In the genomic region with DNA sequence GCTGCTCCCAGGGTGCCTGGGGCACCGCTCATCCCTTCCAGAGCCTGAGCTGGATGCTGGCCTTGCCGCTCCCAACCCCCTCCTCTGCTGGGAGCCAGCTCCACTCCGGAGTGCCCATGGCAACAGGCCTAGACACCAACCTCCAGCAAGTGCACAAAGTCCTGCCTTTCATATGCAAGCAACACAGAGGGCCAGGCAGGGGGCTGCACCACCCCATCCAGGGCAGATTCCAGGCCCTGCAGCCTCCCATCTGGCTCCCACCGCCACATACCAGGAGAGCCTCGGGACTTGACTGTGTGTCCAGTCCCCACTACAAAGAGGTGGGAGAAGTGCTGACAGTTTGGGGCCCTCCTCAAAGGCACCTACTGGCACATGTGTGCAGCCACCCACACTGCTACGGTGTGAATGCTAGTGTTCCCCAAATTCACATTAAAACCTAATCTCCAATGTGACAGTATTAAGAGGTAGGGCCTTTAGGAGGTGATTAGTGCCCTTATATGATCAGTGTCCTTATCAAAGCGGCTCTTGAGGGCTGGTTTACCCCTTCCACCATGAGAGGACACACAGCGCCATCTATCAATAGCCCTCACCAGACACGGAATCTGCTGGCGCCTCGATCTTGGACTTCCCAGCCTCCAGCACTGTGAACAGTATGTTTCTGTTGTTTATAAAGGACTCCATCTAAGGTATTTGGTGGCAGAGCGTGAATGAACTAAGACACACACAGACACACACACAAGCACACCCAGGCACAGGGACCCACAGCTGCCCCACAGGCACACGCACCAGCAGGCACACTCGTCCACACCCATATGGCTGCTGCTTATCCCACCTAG, we compare ENCODE assay signal across 1 cellular context.
TF ChIP-seq lines count a peak whose summit lies in the region.

No MANE protein-coding gene starts in this region.

TF ChIP-seq in HepG2, 621 proteins besides CTCF, POLR2A, EP300 and RAD21 (continues in another document):
- TF ChIP-seq DBP (CRISPR knock-in tag; IDR thresholded peaks at IDR 0.05; ENCODE audit: not compliant biosample characterization) (no peak), BHLHE40 (IDR thresholded peaks at IDR 0.05; ENCODE audit: low read length) (no peak), POLR2AphosphoS2 (IDR thresholded peaks at IDR 0.05; ENCODE audit: low read depth, low read length) (no peak), SOX6 (IDR thresholded peaks at IDR 0.05) (no peak), SOX6 (CRISPR knock-in tag; IDR thresholded peaks at IDR 0.05) (no peak), HDAC1 (CRISPR knock-in tag; IDR thresholded peaks at IDR 0.05) (peak; percentile 49; the same call in 1 of the 2 replicates), TARDBP (CRISPR knock-in tag; IDR thresholded peaks at IDR 0.05) (no peak), FOXK1 (CRISPR knock-in tag; IDR thresholded peaks at IDR 0.05; ENCODE audit: borderline replicate concordance, low read depth) (no peak), GATAD1 (CRISPR knock-in tag; IDR thresholded peaks at IDR 0.05) (no peak), BRF2 (CRISPR knock-in tag; IDR thresholded peaks at IDR 0.05) (no peak), ATRX (CRISPR knock-in tag; IDR thresholded peaks at IDR 0.05; ENCODE audit: borderline replicate concordance) (no peak), ZNF484 (CRISPR knock-in tag; IDR thresholded peaks at IDR 0.05; ENCODE audit: borderline replicate concordance, low read depth) (no peak), SIX4 (CRISPR knock-in tag; IDR thresholded peaks at IDR 0.05) (no peak), ARNT2 (CRISPR knock-in tag; IDR thresholded peaks at IDR 0.05; ENCODE audit: low read depth) (no peak), ZBTB26 (CRISPR knock-in tag; IDR thresholded peaks at IDR 0.05; ENCODE audit: borderline replicate concordance) (no peak), FOXO1 (CRISPR knock-in tag; IDR thresholded peaks at IDR 0.05) (no peak), ZNF772 (CRISPR knock-in tag; IDR thresholded peaks at IDR 0.05) (no peak), SP5 (CRISPR knock-in tag; IDR thresholded peaks at IDR 0.05; ENCODE audit: borderline replicate concordance, low read depth) (no peak), MED1 (CRISPR knock-in tag; IDR thresholded peaks at IDR 0.05) (no peak), ZUFSP (CRISPR knock-in tag; IDR thresholded peaks at IDR 0.05; ENCODE audit: borderline replicate concordance) (no peak), ISX (CRISPR knock-in tag; conservative IDR thresholded peaks at IDR 0.05) (no peak), ZSCAN9 (CRISPR knock-in tag; IDR thresholded peaks at IDR 0.05; ENCODE audit: borderline replicate concordance) (no peak), MZF1 (CRISPR knock-in tag; IDR thresholded peaks at IDR 0.05; ENCODE audit: borderline replicate concordance) (no peak), ZNF777 (CRISPR knock-in tag; IDR thresholded peaks at IDR 0.05) (no peak), ZXDC (CRISPR knock-in tag; IDR thresholded peaks at IDR 0.05) (no peak), GPN1 (CRISPR knock-in tag; IDR thresholded peaks at IDR 0.05; ENCODE audit: borderline replicate concordance) (no peak), ZNF556 (CRISPR knock-in tag; IDR thresholded peaks at IDR 0.05; ENCODE audit: borderline replicate concordance) (no peak), SIN3A (IDR thresholded peaks at IDR 0.05; ENCODE audit: borderline replicate concordance, low read depth, low read length) (no peak), ZNF660 (CRISPR knock-in tag; IDR thresholded peaks at IDR 0.05; ENCODE audit: borderline replicate concordance, low read depth) (no peak), ZBED4 (CRISPR knock-in tag; IDR thresholded peaks at IDR 0.05; ENCODE audit: borderline replicate concordance) (no peak), UBTF (CRISPR knock-in tag; IDR thresholded peaks at IDR 0.05) (no peak)
- TF ChIP-seq, protein P1, sequence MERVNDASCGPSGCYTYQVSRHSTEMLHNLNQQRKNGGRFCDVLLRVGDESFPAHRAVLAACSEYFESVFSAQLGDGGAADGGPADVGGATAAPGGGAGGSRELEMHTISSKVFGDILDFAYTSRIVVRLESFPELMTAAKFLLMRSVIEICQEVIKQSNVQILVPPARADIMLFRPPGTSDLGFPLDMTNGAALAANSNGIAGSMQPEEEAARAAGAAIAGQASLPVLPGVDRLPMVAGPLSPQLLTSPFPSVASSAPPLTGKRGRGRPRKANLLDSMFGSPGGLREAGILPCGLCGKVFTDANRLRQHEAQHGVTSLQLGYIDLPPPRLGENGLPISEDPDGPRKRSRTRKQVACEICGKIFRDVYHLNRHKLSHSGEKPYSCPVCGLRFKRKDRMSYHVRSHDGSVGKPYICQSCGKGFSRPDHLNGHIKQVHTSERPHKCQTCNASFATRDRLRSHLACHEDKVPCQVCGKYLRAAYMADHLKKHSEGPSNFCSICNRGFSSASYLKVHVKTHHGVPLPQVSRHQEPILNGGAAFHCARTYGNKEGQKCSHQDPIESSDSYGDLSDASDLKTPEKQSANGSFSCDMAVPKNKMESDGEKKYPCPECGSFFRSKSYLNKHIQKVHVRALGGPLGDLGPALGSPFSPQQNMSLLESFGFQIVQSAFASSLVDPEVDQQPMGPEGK (CRISPR knock-in tag; IDR thresholded peaks at IDR 0.05): peak; percentile 52
- TF ChIP-seq, protein P2, sequence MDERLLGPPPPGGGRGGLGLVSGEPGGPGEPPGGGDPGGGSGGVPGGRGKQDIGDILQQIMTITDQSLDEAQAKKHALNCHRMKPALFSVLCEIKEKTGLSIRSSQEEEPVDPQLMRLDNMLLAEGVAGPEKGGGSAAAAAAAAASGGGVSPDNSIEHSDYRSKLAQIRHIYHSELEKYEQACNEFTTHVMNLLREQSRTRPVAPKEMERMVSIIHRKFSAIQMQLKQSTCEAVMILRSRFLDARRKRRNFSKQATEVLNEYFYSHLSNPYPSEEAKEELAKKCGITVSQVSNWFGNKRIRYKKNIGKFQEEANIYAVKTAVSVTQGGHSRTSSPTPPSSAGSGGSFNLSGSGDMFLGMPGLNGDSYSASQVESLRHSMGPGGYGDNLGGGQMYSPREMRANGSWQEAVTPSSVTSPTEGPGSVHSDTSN (CRISPR knock-in tag; IDR thresholded peaks at IDR 0.05): no peak
- TF ChIP-seq, protein P3, sequence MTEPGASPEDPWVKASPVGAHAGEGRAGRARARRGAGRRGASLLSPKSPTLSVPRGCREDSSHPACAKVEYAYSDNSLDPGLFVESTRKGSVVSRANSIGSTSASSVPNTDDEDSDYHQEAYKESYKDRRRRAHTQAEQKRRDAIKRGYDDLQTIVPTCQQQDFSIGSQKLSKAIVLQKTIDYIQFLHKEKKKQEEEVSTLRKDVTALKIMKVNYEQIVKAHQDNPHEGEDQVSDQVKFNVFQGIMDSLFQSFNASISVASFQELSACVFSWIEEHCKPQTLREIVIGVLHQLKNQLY (CRISPR knock-in tag; IDR thresholded peaks at IDR 0.05): no peak
- TF ChIP-seq, protein P4, sequence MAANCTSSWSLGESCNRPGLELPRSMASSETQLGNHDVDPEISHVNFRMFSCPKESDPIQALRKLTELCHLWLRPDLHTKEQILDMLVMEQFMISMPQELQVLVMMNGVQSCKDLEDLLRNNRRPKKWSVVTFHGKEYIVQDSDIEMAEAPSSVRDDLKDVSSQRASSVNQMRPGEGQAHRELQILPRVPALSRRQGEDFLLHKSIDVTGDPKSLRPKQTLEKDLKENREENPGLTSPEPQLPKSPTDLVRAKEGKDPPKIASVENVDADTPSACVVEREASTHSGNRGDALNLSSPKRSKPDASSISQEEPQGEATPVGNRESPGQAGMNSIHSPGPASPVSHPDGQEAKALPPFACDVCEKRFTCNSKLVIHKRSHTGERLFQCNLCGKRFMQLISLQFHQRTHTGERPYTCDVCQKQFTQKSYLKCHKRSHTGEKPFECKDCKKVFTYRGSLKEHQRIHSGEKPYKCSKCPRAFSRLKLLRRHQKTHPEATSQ (CRISPR knock-in tag; IDR thresholded peaks at IDR 0.05; ENCODE audit: borderline replicate concordance): no peak
